Comparison of ENCODE assay signal across 14 cellular contexts in the genomic region with DNA sequence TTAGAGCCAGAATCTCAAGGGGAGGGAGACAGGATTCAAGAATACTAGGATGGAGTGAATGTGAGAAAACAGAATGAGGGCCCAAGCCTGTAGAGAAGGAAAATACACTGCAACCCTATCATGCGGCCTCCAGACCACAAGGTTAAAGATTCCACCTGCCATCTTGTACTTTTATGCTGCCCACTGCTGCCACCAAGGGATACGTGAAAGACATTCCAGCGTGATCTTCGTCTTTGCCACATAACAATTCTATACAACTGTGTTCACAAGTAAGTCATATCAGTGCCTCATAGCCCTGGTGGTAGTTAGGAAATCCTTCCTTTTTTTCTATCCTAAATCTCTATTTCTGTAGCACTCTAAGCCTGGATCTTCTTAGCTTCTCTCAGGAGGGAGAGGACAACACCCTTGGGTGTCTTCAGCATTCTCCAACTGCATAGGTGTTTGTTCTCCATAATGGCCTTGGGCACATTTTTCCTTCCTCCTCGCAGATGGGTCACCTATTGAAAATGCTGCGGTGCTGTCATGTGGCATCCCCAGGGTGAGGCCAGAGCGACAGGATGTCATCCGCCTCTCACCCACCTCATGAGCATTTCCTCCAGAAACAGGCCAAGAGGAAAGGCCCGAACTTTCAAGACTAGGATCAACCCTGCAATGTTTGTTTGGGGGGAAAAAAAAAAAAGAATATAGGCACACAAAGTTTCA. TPM values are rescaled to one million over a fixed set of nuclear protein-coding genes. Genes with fewer than 3 reads are reported as not detected.
DNase-seq lines count a peak whose midpoint lies in the region; ATAC-seq and TF ChIP-seq lines count a peak whose summit lies in the region.
"Had no signal": no experiment of that assay in that cellular context is flagged by ENCODE, and none has a peak within 500 bp of the region (broad histone marks: within the 10 kb centered on the region; RNA-seq: fewer than 3 reads in every experiment).

No MANE protein-coding gene starts in this region.

- H3F3A ChIP-seq in PC-9 (ENCODE audit: insufficient read depth, low read depth) = peaks cover 68% of the 10 kb centered on the region

- DNase-seq in activated naive CD4-positive, alpha-beta T cell (lab: John Stamatoyannopoulos, UW) = no peak
- DNase-seq in PC-9 = peak; percentile 68 to 82
- DNase-seq in epithelial cell of prostate (ENCODE audit: low read depth, low spot score) = no peak
- DNase-seq in CD1c-positive myeloid dendritic cell (ENCODE audit: extremely low spot score) = no peak
- DNase-seq in GDM1 (lab: John Stamatoyannopoulos, UW) = no peak
- DNase-seq: activated effector memory CD4-positive, alpha-beta T cell treated with Interleukin-2 at 50 U/mL for 16 hours; GF-D8; islet precursor cell; NCI-H2227 treated with DMSO at 0.1 percent for 48 hours; stimulated activated CD8-positive, alpha-beta memory T cell treated with anti-CD3 and anti-CD28 coated beads, Interleukin-4, amount 100 ng/mL, for 48 hours had no signal

- no peaks in the 10 kb centered on the region for H3K9me3 Mint-ChIP-seq in activated naive CD4-positive, alpha-beta T cell treated with anti-CD3 and anti-CD28 coated beads, Interleukin-2, amount 50 U/mL, for 24 hours

- H3K4me1 ChIP-seq in PC-9 (replicated peaks; ENCODE audit: insufficient read depth) (peaks cover 50% of the 10 kb centered on the region), stomach smooth muscle (ENCODE audit: control insufficient read depth, insufficient read depth, low read length) (peaks cover 18% of the 10 kb centered on the region)

- H3K4me3 Mint-ChIP-seq in activated naive CD4-positive, alpha-beta T cell treated with anti-CD3 and anti-CD28 coated beads, Interleukin-2, amount 50 U/mL, for 24 hours = peak overlapping the region; percentile 33

- peak overlapping the region; percentile 11 for H3K4me2 ChIP-seq in PC-9
- H3K4me2 ChIP-seq: KMS-11 had no signal

- H3K27me3 ChIP-seq in PC-9 (ENCODE audit: insufficient read depth, low read depth) (no peaks in the 10 kb centered on the region), stomach smooth muscle (ENCODE audit: control insufficient read depth in 1 of 2, insufficient read depth in 2 of 2, low read length in 2 of 2) (no peaks in the 10 kb centered on the region)

- ATAC-seq in HG02970 (IDR thresholded peaks at IDR 0.05; ENCODE audit: low FRiP score, unreplicated experiment) = no peak

- H3K36me3 Mint-ChIP-seq in activated naive CD4-positive, alpha-beta T cell treated with anti-CD3 and anti-CD28 coated beads, Interleukin-2, amount 50 U/mL, for 24 hours = peaks cover 1% of the 10 kb centered on the region

- intact Hi-C loops in PC-9 (cut with micrococcal nuclease; ENCODE audit: unreplicated experiment) = no loop called here

- H3K4me1 Mint-ChIP-seq in activated naive CD4-positive, alpha-beta T cell treated with anti-CD3 and anti-CD28 coated beads, Interleukin-2, amount 50 U/mL, for 24 hours = peaks cover 63% of the 10 kb centered on the region

- H3K4me3 ChIP-seq in PC-9 = no peak overlapping the region
- no peak overlapping the region for H3K4me3 ChIP-seq in stomach smooth muscle (ENCODE audit: low read length in 2 of 2)

- H3K36me3 ChIP-seq in PC-9 (ENCODE audit: low read depth) (no peaks in the 10 kb centered on the region), stomach smooth muscle (ENCODE audit: control insufficient read depth in 2 of 2, insufficient read depth in 2 of 2, low read length in 2 of 2) (no peaks in the 10 kb centered on the region)

- POLR2A ChIA-PET in PC-9 (lab: Charles Lee; ENCODE audit: unreplicated experiment) = interaction anchor here (1.2 kb wide), 1 partner anchor 14 kb away, joined by 6 read pairs; a partner anchor contains a TSS

- no peak overlapping the region for H2AFZ ChIP-seq in PC-9

- no peaks in the 10 kb centered on the region for H3K9me3 ChIP-seq in PC-9 (ENCODE audit: insufficient read depth, low read depth)
- no peaks in the 10 kb centered on the region for H3K9me3 ChIP-seq in stomach smooth muscle (ENCODE audit: control insufficient read depth in 2 of 2, low read length in 2 of 2)

- H3K9ac ChIP-seq in stomach smooth muscle (ENCODE audit: low read length in 2 of 2) = no peak overlapping the region
- H3K9ac ChIP-seq: KMS-11 had no signal

- H4K20me1 ChIP-seq in PC-9 (ENCODE audit: insufficient read depth) = 0 out of 2 replicates have a peak, but pooled peaks cover under 1% of the 10 kb centered on the region

- H3K27me3 Mint-ChIP-seq in activated naive CD4-positive, alpha-beta T cell treated with anti-CD3 and anti-CD28 coated beads, Interleukin-2, amount 50 U/mL, for 24 hours = no peaks in the 10 kb centered on the region

- BruUV-seq in PC-9 (replicated peaks; lab: Mats Ljungman, UMichigan) = no TSS peak

- peak overlapping the region; percentile 68 for H3K27ac Mint-ChIP-seq in activated naive CD4-positive, alpha-beta T cell treated with anti-CD3 and anti-CD28 coated beads, Interleukin-2, amount 50 U/mL, for 24 hours

- H3K27ac ChIP-seq in PC-9 (peak overlapping the region; percentile 45), epithelial cell of prostate (peak overlapping the region; percentile 99), stomach smooth muscle (ENCODE audit: low read length) (peak overlapping the region; percentile 18)
- H3K27ac ChIP-seq: KMS-11 had no signal

- H3K9me2 ChIP-seq in PC-9 (ENCODE audit: insufficient read depth) = no peaks in the 10 kb centered on the region

- H3K79me2 ChIP-seq in PC-9 (ENCODE audit: low read depth) = no peaks in the 10 kb centered on the region

- CTCF ChIA-PET in PC-9 (lab: Charles Lee) = no interaction called here

- TF ChIP-seq CTCF in PC-9 (conservative IDR thresholded peaks at IDR 0.05) = no peak

RNA-seq across cellular contexts. Expression of a gene that starts 13.6 kb away (rescaled TPM):
- total RNA-seq in PC-9 (2021) = 1,968 and 2,237 TPM in 2 replicates

Comparison
In these comparisons a context has a peak if more than half of its experiments do, and no peak if none do; other contexts are left out.
1. DNase-seq: peak in PC-9 (2 of 2); none in activated naive CD4-positive, alpha-beta T cell (0 of 4), epithelial cell of prostate (single experiment), CD1c-positive myeloid dendritic cell (single experiment) and GDM1 (single experiment).
2. H3K27ac ChIP-seq: peak in every context shown above with its lines; median percentile 99 in epithelial cell of prostate; 45 in PC-9; 18 in stomach smooth muscle.